In the genomic region with DNA sequence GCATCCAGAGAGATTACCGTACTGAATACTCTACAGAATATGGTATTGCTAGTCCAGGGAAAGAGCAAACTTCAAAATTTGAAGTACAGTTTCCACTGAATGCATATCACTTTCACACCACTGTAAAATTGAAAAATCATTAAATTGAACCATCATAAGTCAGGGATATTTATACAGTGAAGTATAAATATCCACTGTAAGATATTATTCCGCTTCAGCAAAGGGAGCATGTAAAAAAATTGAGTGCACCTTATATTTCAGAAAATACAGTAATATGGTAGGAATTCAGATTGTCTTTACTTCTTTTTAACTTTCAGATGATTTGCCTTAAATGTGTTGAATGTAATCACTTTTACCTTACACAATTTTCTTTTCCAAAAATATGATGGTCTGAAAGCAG, we compare ENCODE assay signal across 27 cellular contexts.
"Had no signal": no experiment of that assay in that cellular context is flagged by ENCODE, and none has a peak within 500 bp of the region (broad histone marks: within the 10 kb centered on the region; RNA-seq: fewer than 3 reads in every experiment).

No MANE protein-coding gene starts in this region.

- ATAC-seq: stimulated activated effector memory CD8-positive, alpha-beta T cell treated with anti-CD3 and anti-CD28 coated beads, Interleukin-12 subunit alpha, Interleukin-12 subunit beta, amount 100 ng/mL, for 72 hours; stimulated activated memory B cell treated with anti-CD40 and anti-IgM and Interleukin-4, amounts not matched to agents 10 μg/mL and 1 μg/mL and 100 μg/mL, for 72 hours; stimulated activated naive B cell treated with anti-CD40 and anti-IgM and Interleukin-4, amounts not matched to agents 10 μg/mL and 1 μg/mL and 100 μg/mL, for 72 hours; stimulated activated naive CD8-positive, alpha-beta T cell treated with anti-CD3 and anti-CD28 coated beads, Interleukin-15, amount 100 ng/mL, for 72 hours; stimulated activated naive CD8-positive, alpha-beta T cell treated with anti-CD3 and anti-CD28 coated beads, Interleukin-15, Interleukin-2, amounts not matched to agents 100 U/mL and 50 U/mL, for 24 hours; upper lobe of right lung had no signal

- H3K4me3 ChIP-seq: stomach, suprapubic skin, testis, thoracic aorta, thyroid gland, tibial artery, tibial nerve, transverse colon, upper lobe of left lung, upper lobe of right lung, uterus, vagina had no signal

- DNase-seq: stimulated activated CD4-positive, alpha-beta T cell treated with anti-CD3 and anti-CD28 coated beads, Interleukin-2, amount 100 ng/mL, for 48 hours; stimulated activated CD4-positive, alpha-beta T cell treated with anti-CD3 and anti-CD28 coated beads, Interleukin-4, amount 100 ng/mL, for 1 hour; stimulated activated CD4-positive, alpha-beta T cell treated with anti-CD3 and anti-CD28 coated beads, Interleukin-4, amount 100 ng/mL, for 24 hours; stimulated activated CD4-positive, alpha-beta T cell treated with anti-CD3 and anti-CD28 coated beads, Interleukin-4, amount 100 ng/mL, for 4 hours; stimulated activated CD8-positive, alpha-beta memory T cell treated with anti-CD3 and anti-CD28 coated beads, Interleukin-4, amount 100 ng/mL, for 48 hours; stimulated activated naive B cell treated with anti-CD40 and anti-IgM and Interleukin-4, amounts not matched to agents 10 μg/mL and 1 μg/mL and 100 μg/mL, for 72 hours; stimulated activated naive CD4-positive, alpha-beta T cell; stimulated activated naive CD4-positive, alpha-beta T cell treated with Interleukin-2 at 50 U/mL for 16 hours; stimulated activated naive CD8-positive, alpha-beta T cell treated with anti-CD3 and anti-CD28 coated beads, Interleukin-15, amount 100 ng/mL, for 72 hours; stimulated activated naive CD8-positive, alpha-beta T cell treated with anti-CD3 and anti-CD28 coated beads, Interleukin-15, Interleukin-2, amounts not matched to agents 100 U/mL and 50 U/mL, for 24 hours; stomach; substantia nigra; testis; thyroid gland; tibial artery; transverse colon; trophoblast cell; upper lobe of left lung; upper lobe of right lung; uterus had no signal

- H3K27ac ChIP-seq: stomach, suprapubic skin, testis, thoracic aorta, thyroid gland, tibial artery, tibial nerve, transverse colon, upper lobe of left lung, upper lobe of right lung, uterus, vagina had no signal

- FAIRE-seq: urothelium cell line had no signal

- H3K27me3 ChIP-seq: stomach, suprapubic skin, testis, thyroid gland, tibial artery, tibial nerve, transverse colon, upper lobe of left lung, upper lobe of right lung, uterus, vagina had no signal

- H3K9me3 ChIP-seq: suprapubic skin, testis, thoracic aorta, thyroid gland, tibial artery, transverse colon, upper lobe of right lung, uterus, vagina had no signal

- H3K36me3 ChIP-seq: stomach, suprapubic skin, thoracic aorta, thyroid gland, tibial artery, tibial nerve, transverse colon, upper lobe of left lung, upper lobe of right lung, uterus, vagina had no signal
